In the genomic region with DNA sequence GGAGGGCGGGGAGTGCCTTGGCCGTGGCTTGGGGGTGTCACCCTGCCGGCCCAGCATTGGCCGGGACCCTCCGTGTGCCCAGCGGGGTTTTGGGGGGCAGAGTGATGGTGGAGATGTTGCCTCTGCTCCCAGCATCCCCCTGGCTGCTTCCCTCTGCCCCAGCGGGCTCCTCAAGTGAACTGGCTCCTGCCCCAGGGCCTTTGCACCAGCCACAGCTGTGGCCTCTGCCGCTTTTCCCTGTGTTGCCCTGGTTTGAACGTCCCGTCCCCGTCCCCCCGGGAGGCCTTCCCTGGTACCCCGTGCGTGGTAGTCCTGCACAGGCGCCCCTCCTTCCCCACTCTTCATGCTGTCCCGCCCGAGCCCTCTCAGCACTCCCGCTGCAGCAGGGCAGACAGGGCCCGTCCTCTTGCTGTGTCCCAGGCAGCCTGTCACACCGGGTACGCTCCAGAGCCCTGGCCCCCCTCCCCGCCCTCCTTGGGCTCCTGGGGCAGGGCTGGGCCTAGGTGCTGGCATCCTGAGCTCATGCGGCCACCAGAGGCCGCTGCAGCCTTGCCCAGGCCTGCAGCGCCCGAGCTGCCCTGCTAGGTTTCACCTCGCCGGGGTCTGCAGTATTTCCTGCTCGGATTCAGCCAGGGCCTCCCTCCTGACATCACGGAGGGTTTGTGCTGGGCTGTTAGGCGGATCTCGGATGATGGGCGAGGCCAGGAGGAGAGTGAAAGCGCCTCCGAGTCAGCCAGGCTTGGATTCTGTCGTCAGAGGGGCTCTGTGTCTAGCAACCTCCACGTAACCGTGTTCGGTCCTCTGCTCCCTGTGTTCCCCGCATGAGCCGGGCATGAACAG, we compare ENCODE assay signal across 8 cellular contexts. TPM values are rescaled to one million over a fixed set of nuclear protein-coding genes. Genes with fewer than 3 reads are reported as not detected.
DNase-seq lines count a peak whose midpoint lies in the region; ATAC-seq and TF ChIP-seq lines count a peak whose summit lies in the region.

No MANE protein-coding gene starts in this region.

- H3K79me2 ChIP-seq in OCI-LY3 (ENCODE audit: low read length), result no peaks in the 10 kb centered on the region
- H3K79me2 ChIP-seq in neural cell (replicated peaks; ENCODE audit: insufficient read depth, low read length), result no peaks in the 10 kb centered on the region

- peak overlapping the region; percentile 69 for H3K4me3 ChIP-seq in OCI-LY3 (ENCODE audit: low read length)
- no peak overlapping the region for H3K4me3 ChIP-seq in fibroblast of mammary gland (ENCODE audit: control insufficient read depth, low read depth, low read length)
- no peak overlapping the region for H3K4me3 ChIP-seq in neural cell (ENCODE audit: low read length)

- H2AFZ ChIP-seq in OCI-LY3 (ENCODE audit: low read depth, low read length) (peak overlapping the region; percentile 60; the same call in 1 of the 2 replicates), neural cell (ENCODE audit: low read depth, low read length) (no peak overlapping the region)

- peak; percentile 89 for TF ChIP-seq CTCF in OCI-LY3 (IDR thresholded peaks at IDR 0.05; ENCODE audit: low read depth, low read length)
- TF ChIP-seq CTCF in fibroblast of mammary gland (conservative IDR thresholded peaks at IDR 0.05; ENCODE audit: control insufficient read depth, insufficient read depth, low read depth, low read length), result peak; percentile 81
- TF ChIP-seq CTCF in neural cell (IDR thresholded peaks at IDR 0.05; ENCODE audit: poor library complexity, severe bottlenecking), result peak; percentile 95

- peaks cover 12% of the 10 kb centered on the region for H3K4me1 ChIP-seq in OCI-LY3 (ENCODE audit: low read length)

- H3K4me1 Mint-ChIP-seq in activated T-cell treated with anti-CD3 and anti-CD28 coated beads, Interleukin-2, amount 50 U/mL, for 24 hours (ENCODE audit: low read depth), result no peaks in the 10 kb centered on the region

- H3K36me3 ChIP-seq in OCI-LY3 (replicated peaks; ENCODE audit: low read depth, low read length) (peaks cover 25% of the 10 kb centered on the region), neural cell (ENCODE audit: insufficient read depth, low read length) (no peaks in the 10 kb centered on the region)

- H3K9me3 ChIP-seq in OCI-LY3 (ENCODE audit: insufficient read depth, low read length), result peaks cover 9% of the 10 kb centered on the region
- H3K9me3 ChIP-seq in neural cell (ENCODE audit: low read length), result no peaks in the 10 kb centered on the region

- H3F3A ChIP-seq in neural cell (ENCODE audit: insufficient read depth, low read length, poor library complexity, severe bottlenecking), result no peaks in the 10 kb centered on the region

- ATAC-seq in GM19463 (IDR thresholded peaks at IDR 0.05; ENCODE audit: unreplicated experiment), result peak; percentile 73

- H3K9me3 Mint-ChIP-seq in activated T-cell treated with anti-CD3 and anti-CD28 coated beads, Interleukin-2, amount 50 U/mL, for 24 hours, result no peaks in the 10 kb centered on the region

- H3K9ac ChIP-seq in OCI-LY3 (ENCODE audit: low read length), result peak overlapping the region; percentile 30; the same call in 1 of the 2 replicates
- no peak overlapping the region for H3K9ac ChIP-seq in neural cell (ENCODE audit: low read length)

- peak overlapping the region; percentile 84 for H3K4me2 ChIP-seq in OCI-LY3 (ENCODE audit: low read length)
- H3K4me2 ChIP-seq in neural cell (ENCODE audit: low read length), result no peak overlapping the region

- TF ChIP-seq EP300 in neural cell (conservative IDR thresholded peaks at IDR 0.05; ENCODE audit: poor library complexity, severe bottlenecking), result peak; percentile 16

- H3K4me3 Mint-ChIP-seq in activated T-cell treated with anti-CD3 and anti-CD28 coated beads, Interleukin-2, amount 50 U/mL, for 24 hours, result no peak overlapping the region

- peak; percentile 96 for TF ChIP-seq RAD21 in neural cell (conservative IDR thresholded peaks at IDR 0.05)

- H3K36me3 Mint-ChIP-seq in activated T-cell treated with anti-CD3 and anti-CD28 coated beads, Interleukin-2, amount 50 U/mL, for 24 hours (ENCODE audit: low read depth), result peaks cover 9% of the 10 kb centered on the region

- H3K27me3 Mint-ChIP-seq in activated T-cell treated with anti-CD3 and anti-CD28 coated beads, Interleukin-2, amount 50 U/mL, for 24 hours, result no peaks in the 10 kb centered on the region

- peaks cover 8% of the 10 kb centered on the region; the same call in 1 of the 2 replicates for H4K20me1 ChIP-seq in OCI-LY3 (ENCODE audit: insufficient read depth, low read length)
- no peaks in the 10 kb centered on the region for H4K20me1 ChIP-seq in neural cell (ENCODE audit: insufficient read depth)

- H3K9me2 ChIP-seq in neural cell (ENCODE audit: insufficient read depth, low read length), result no peaks in the 10 kb centered on the region

- H3K27me3 ChIP-seq in OCI-LY3 (ENCODE audit: low read depth, low read length), result no peaks in the 10 kb centered on the region
- no peaks in the 10 kb centered on the region for H3K27me3 ChIP-seq in neural cell (ENCODE audit: insufficient read depth, low read depth, low read length)

- H3K27ac ChIP-seq in OCI-LY3 (ENCODE audit: low read length), result peak overlapping the region; percentile 45
- H3K27ac ChIP-seq in neural cell (ENCODE audit: low read length), result no peak overlapping the region

- DNase-seq in C1 segment of cervical spinal cord (lab: John Stamatoyannopoulos, UW) (peak in 9 of 14 donors; percentile 2 to 68 (median 14)), HUDEP-2 (lab: John Stamatoyannopoulos, UW; ENCODE audit: unreplicated experiment in 76 of 76) (peak in 58 of 76 experiments; percentile 3 to 66 (median 34)), fibroblast of mammary gland (ENCODE audit: low read depth) (peak; percentile 68), stromal cell of bone marrow (ENCODE audit: low read depth) (peak; percentile 35)
- peak; percentile 79 for DNase-seq in activated T-cell treated with anti-CD3 and anti-CD28 coated beads, Interleukin-2, amount 50 U/mL, for 24 hours

- H3K27ac Mint-ChIP-seq in activated T-cell treated with anti-CD3 and anti-CD28 coated beads, Interleukin-2, amount 50 U/mL, for 24 hours, result no peak overlapping the region

TF ChIP-seq in neural cell, 6 proteins besides CTCF, POLR2A, EP300 and RAD21:
- peak; percentile 98 for TF ChIP-seq SMC3 (conservative IDR thresholded peaks at IDR 0.05; ENCODE audit: poor library complexity)
- no peak for TF ChIP-seq POLR2AphosphoS5 (IDR thresholded peaks at IDR 0.05)
- no peak for TF ChIP-seq TAF1 (IDR thresholded peaks at IDR 0.05; ENCODE audit: low read depth)

RNA-seq across cellular contexts. Expression of a gene that starts 9.5 kb away (rescaled TPM):
- polyA plus RNA-seq in neural cell, result 21.6 and 26.9 TPM in 2 replicates
- polyA minus RNA-seq in neural cell, result 10.8 and 16.8 TPM in 2 replicates

RNA-seq across cellular contexts. Expression of a gene that starts 9.6 kb away (rescaled TPM):
- 17.6 and 22.8 TPM in 2 replicates for polyA plus RNA-seq in neural cell
- polyA minus RNA-seq in neural cell, result 13.0 and 14.1 TPM in 2 replicates

Comparison
In these comparisons a context has a peak if more than half of its experiments do, and no peak if none do; other contexts are left out.
1. DNase-seq: peak in every context shown above with its lines; median percentile 79 in activated T-cell treated with anti-CD3 and anti-CD28 coated beads, Interleukin-2, amount 50 U/mL, for 24 hours; 68 in fibroblast of mammary gland; 35 in stromal cell of bone marrow; 34 in HUDEP-2; 14 in C1 segment of cervical spinal cord.